In genomic region chr3:129608087-129608935, GRCh38 we compare ENCODE assay signal across 8 cellular contexts. TPM values are rescaled to one million over a fixed set of nuclear protein-coding genes. Genes with fewer than 3 reads are reported as not detected.
DNase-seq lines count a peak whose midpoint lies in the region; ATAC-seq, FAIRE-seq and TF ChIP-seq lines count a peak whose summit lies in the region.

No MANE protein-coding gene starts in this region.

- no peaks in the 10 kb centered on the region for H3K27me3 ChIP-seq in SK-N-SH (ENCODE audit: insufficient read depth)
- peaks cover 63% of the 10 kb centered on the region for H3K27me3 ChIP-seq in foreskin keratinocyte
- H3K27me3 ChIP-seq in spleen (replicated peaks in 1 of 7): peaks cover 0 to 53% (median 10%) of the 10 kb centered on the region in 7 donors

- ATAC-seq in A549 (peak in 1 of 2 experiments; percentile 8; a peak in 1 of 6 replicates), foreskin keratinocyte (no peak)

- H3K4me1 ChIP-seq in A549 (peaks cover 67% of the 10 kb centered on the region), SK-N-SH (ENCODE audit: control insufficient read depth in 1 of 2, insufficient read depth in 2 of 2, low read depth in 1 of 2, low read length in 1 of 2) (peaks cover 10% of the 10 kb centered on the region in 2 experiments; a peak in 2 of 4 replicates), foreskin keratinocyte (no peaks in the 10 kb centered on the region), spleen (peaks cover 18 to 90% (median 73%) of the 10 kb centered on the region in 6 donors)

- H3K9me3 ChIP-seq in A549: no peaks in the 10 kb centered on the region
- no peaks in the 10 kb centered on the region for H3K9me3 ChIP-seq in SK-N-SH
- no peaks in the 10 kb centered on the region for H3K9me3 ChIP-seq in spleen

- DNase-seq in A549 (ENCODE audit: low read depth in 1 of 2, low spot score in 1 of 2) (peak in 1 of 2 experiments; percentile 70), H4 (ENCODE audit: low spot score) (peak; percentile 38), SK-N-SH (peak; percentile 72), foreskin keratinocyte (peak in 1 of 2 donors; percentile 17), spleen (no peak), retina (no peak), T1000 (lab: John Stamatoyannopoulos, UW) (no peak), NCI-H2107 treated with DMSO at 0.1 percent for 48 hours (lab: John Stamatoyannopoulos, UW; ENCODE audit: unreplicated experiment) (no peak)

- H3F3A ChIP-seq in SK-N-SH (replicated peaks; ENCODE audit: insufficient read depth): peaks cover 17% of the 10 kb centered on the region

- 79% methylated on average over 9 of the region's 17 CpGs for WGBS in A549 (ENCODE audit: missing lambda C conversion rate)
- 62% methylated on average over 6 of the region's 17 CpGs for WGBS in SK-N-SH (ENCODE audit: low lambda C conversion rate)
- whole genome bisulfite sequencing in spleen, 5 donors: 31 to 50% (median 37%) methylated on average over 16 to 17 of the region's 17 CpGs

- CTCF ChIA-PET in A549 (lab: Yijun Ruan, JAX) (interaction anchor here (0.5 to 1.7 kb wide), 3 partner anchors 115 to 356 kb away, joined by 3 to 5 read pairs (median 4); no protein-coding TSS in a partner anchor), SK-N-SH (lab: Yijun Ruan, JAX) (interaction anchor here (0.6 to 1.8 kb wide), 8 partner anchors 9 to 154 kb away, joined by 3 to 12 read pairs (median 3); no protein-coding TSS in a partner anchor)

- no peak for FAIRE-seq in A549 (lab: Jason Lieb, UNC)

- peaks cover 9% of the 10 kb centered on the region; the same call in 1 of the 2 replicates for H3K79me2 ChIP-seq in SK-N-SH (ENCODE audit: insufficient read depth)

- intact Hi-C loops in spleen (cut with DNase I; ENCODE audit: low total_unique reads): no loop called here

- peak in 1 of 2 experiments; percentile 52; a peak in 2 of 5 replicates for TF ChIP-seq RAD21 in A549 (conservative IDR thresholded peaks at IDR 0.05 in 1 of 2, IDR thresholded peaks at IDR 0.05 in 1 of 2)
- TF ChIP-seq RAD21 in SK-N-SH (IDR thresholded peaks at IDR 0.05; ENCODE audit: low read length): peak; percentile 69

- H4K20me1 ChIP-seq in SK-N-SH (ENCODE audit: insufficient read depth): peaks cover 14% of the 10 kb centered on the region

- no peak overlapping the region for H3K9ac ChIP-seq in SK-N-SH

- TF ChIP-seq CTCF in A549 (IDR thresholded peaks at IDR 0.05) (no peak; the same call in 2 of the 3 replicates), SK-N-SH (IDR thresholded peaks at IDR 0.05) (peak; percentile 50), foreskin keratinocyte (conservative IDR thresholded peaks at IDR 0.05) (peak; percentile 48), spleen (IDR thresholded peaks at IDR 0.05 in 8 of 11, conservative IDR thresholded peaks at IDR 0.05 in 3 of 11) (peak in 4 of 11 experiments; percentile 10 to 35 (median 14))

- H3K4me3 ChIP-seq in A549: no peak overlapping the region
- H3K4me3 ChIP-seq in SK-N-SH (ENCODE audit: low read depth in 2 of 2, low read length in 1 of 2): no peak overlapping the region
- no peak overlapping the region for H3K4me3 ChIP-seq in spleen

- POLR2A ChIA-PET in A549 (lab: Yijun Ruan, JAX) (no interaction called here), SK-N-SH (lab: Yijun Ruan, JAX) (no interaction called here)

- H3K4me2 ChIP-seq in A549: no peak overlapping the region; the same call in 2 of the 3 replicates
- H3K4me2 ChIP-seq in SK-N-SH: no peak overlapping the region

- H3K27ac ChIP-seq in A549 (peak overlapping the region; percentile 96 to 97; a peak in 5 of 6 replicates), SK-N-SH (ENCODE audit: low read depth in 2 of 2, low read length in 1 of 2) (no peak overlapping the region), foreskin keratinocyte (no peak overlapping the region), spleen (peak overlapping the region in 7 of 8 donors; percentile 82 to 93 (median 88))

- peak overlapping the region; percentile 23; the same call in 1 of the 2 replicates for H2AFZ ChIP-seq in SK-N-SH (ENCODE audit: low read depth)

- H3K9me2 ChIP-seq in SK-N-SH: no peaks in the 10 kb centered on the region

- TF ChIP-seq POLR2A in A549 (IDR thresholded peaks at IDR 0.05; ENCODE audit: low read length) (no peak), spleen (IDR thresholded peaks at IDR 0.05) (no peak)

- TF ChIP-seq EP300 in A549 (IDR thresholded peaks at IDR 0.05) (no peak), SK-N-SH (IDR thresholded peaks at IDR 0.05; ENCODE audit: borderline replicate concordance in 1 of 2, low read depth in 1 of 2, low read length in 1 of 2) (no peak)

- H3K36me3 ChIP-seq in SK-N-SH (replicated peaks in 1 of 2; ENCODE audit: control insufficient read depth in 1 of 2, insufficient read depth in 2 of 2, low read length in 1 of 2) (no peaks in the 10 kb centered on the region), spleen (no peaks in the 10 kb centered on the region)

TF ChIP-seq in A549, 52 proteins besides CTCF, POLR2A, EP300 and RAD21 (continues in another document):
- TF ChIP-seq RFX5 (IDR thresholded peaks at IDR 0.05) (no peak), CHD4 (IDR thresholded peaks at IDR 0.05; ENCODE audit: borderline replicate concordance) (no peak), RARB (CRISPR knock-in tag; IDR thresholded peaks at IDR 0.05) (no peak), E2F6 (IDR thresholded peaks at IDR 0.05; ENCODE audit: borderline replicate concordance, low read depth) (no peak), PBX3 (IDR thresholded peaks at IDR 0.05) (no peak), FOXS1 (CRISPR knock-in tag; IDR thresholded peaks at IDR 0.05) (no peak)

TF ChIP-seq in SK-N-SH, 30 proteins besides CTCF, POLR2A, EP300 and RAD21:
- TF ChIP-seq JUND (IDR thresholded peaks at IDR 0.05): no peak
- TF ChIP-seq SMC3 (IDR thresholded peaks at IDR 0.05; ENCODE audit: low read depth, low read length): peak; percentile 57

RNA-seq across cellular contexts. Expression of gene PLXND1, which starts 1.8 kb away (rescaled TPM):
- 26.8 and 49.3 TPM in 2 replicates for polyA plus RNA-seq in A549 (2011; rRNA removed)
- polyA plus RNA-seq in A549 (2012; cell fraction: cytosol; rRNA removed): 37.6 and 41.4 TPM in 2 replicates
- polyA plus RNA-seq in A549 (2012; cell fraction: nucleus; rRNA removed): 133 and 136 TPM in 2 replicates
- 47.2 to 72.6 TPM (median 58.6 TPM) in 3 replicates for polyA plus RNA-seq in A549 (2017; fragmentation: RNase III; extraction: RNeasy Plus Mini Kit Qiagen cat#74134 plus additional on column Dnase treatment)
- polyA minus RNA-seq in A549 (2011; rRNA and poly(A)+ RNA removed): 49.8 and 54.9 TPM in 2 replicates
- 40.4 and 65.3 TPM in 2 replicates for total RNA-seq in H4 (2014; rRNA removed; shearing (Covaris generic))
- polyA plus RNA-seq in SK-N-SH (2012; rRNA removed): 43.0 and 53.5 TPM in 2 replicates
- polyA plus RNA-seq in SK-N-SH (2012; cell fraction: cytosol; rRNA removed): 26.5 and 37.7 TPM in 2 replicates
- 122 and 155 TPM in 2 replicates for polyA plus RNA-seq in SK-N-SH (2012; cell fraction: nucleus; rRNA removed)
- total RNA-seq in foreskin keratinocyte: 1.8 and 3.1 TPM in 2 replicates
- 1.3 and 2.5 TPM in 2 replicates for polyA plus RNA-seq in foreskin keratinocyte
- 100 to 1,000 TPM; 121 to 238 (median 170) TPM for total RNA-seq in spleen
- 10 to 100 TPM; 44.4 to 97.9 (median 79.2) TPM for polyA plus RNA-seq in spleen

Comparison
In these comparisons a context has a peak if more than half of its experiments do, and no peak if none do; other contexts are left out.
1. DNase-seq: peak in H4 (single experiment) and SK-N-SH (single experiment); none in spleen (single experiment), retina (single experiment), T1000 (single experiment) and NCI-H2107 treated with DMSO at 0.1 percent for 48 hours (single experiment).
2. H3K27ac ChIP-seq: peak in A549 (2 of 2) and spleen (7 of 8); none in SK-N-SH (0 of 2) and foreskin keratinocyte (single experiment).
3. Of the 12 proteins assayed by ChIP-seq in both A549 and SK-N-SH: peak only in A549: none; only in SK-N-SH: CTCF and SMC3; in both: none; in neither: 9; mixed calls (peak in some experiments, not most) for 1.